8 cellular contexts compared by ENCODE assay signal in genomic region chr7:106009511-106010226, GRCh38. TPM values are rescaled to one million over a fixed set of nuclear protein-coding genes. Genes with fewer than 3 reads are reported as not detected.
A peak's percentile ranks its signal among the peaks of the same experiment; 100 is the strongest.
DNase-seq lines count a peak whose midpoint lies in the region; FAIRE-seq and TF ChIP-seq lines count a peak whose summit lies in the region.

No MANE protein-coding gene starts in this region.

- CTCF ChIA-PET in HEK293 (lab: Yijun Ruan, JAX), result interaction anchor here (0.6 to 1.8 kb wide), 18 partner anchors 10 to 253 kb away, joined by 3 to 9 read pairs (median 3); no protein-coding TSS in a partner anchor

- H3K36me3 ChIP-seq in HEK293 (ENCODE audit: control insufficient read depth in 2 of 2, insufficient read depth in 1 of 2, low read length in 2 of 2) (no peaks in the 10 kb centered on the region), bronchial epithelial cell (ENCODE audit: control insufficient read depth, insufficient read depth, low read length) (no peaks in the 10 kb centered on the region)

- FAIRE-seq in bronchial epithelial cell (lab: Jason Lieb, UNC), result no peak

- H3K4me3 ChIP-seq in HEK293 (ENCODE audit: low read depth, low read length) (no peak overlapping the region), bronchial epithelial cell (ENCODE audit: low read depth, low read length) (no peak overlapping the region)

- TF ChIP-seq CTCF in HEK293 (tag by site-specific recombination; IDR thresholded peaks at IDR 0.05) (peak; percentile 98), bronchial epithelial cell (IDR thresholded peaks at IDR 0.05; ENCODE audit: insufficient read depth, low read length, severe bottlenecking) (peak; percentile 99)

- no peaks in the 10 kb centered on the region for H3K9me3 ChIP-seq in HEK293 (ENCODE audit: control insufficient read depth, insufficient read depth, low read depth, low read length)

- H3K4me1 ChIP-seq in HEK293 (ENCODE audit: control insufficient read depth, insufficient read depth, low read length), result no peaks in the 10 kb centered on the region

- no peaks in the 10 kb centered on the region for H3K27me3 ChIP-seq in bronchial epithelial cell (ENCODE audit: control insufficient read depth, insufficient read depth, low read length)

- POLR2A ChIA-PET in HEK293 (lab: Yijun Ruan, JAX), result no interaction called here

- DNase-seq in Daoy (ENCODE audit: low read depth) (peak; percentile 97), NCI-H187 (lab: John Stamatoyannopoulos, UW) (peak; percentile 61 to 88), bronchial epithelial cell (ENCODE audit: low read depth) (peak; percentile 85), inferior parietal cortex (ENCODE audit: extremely low spot score) (peak; percentile 70), NCI-H345 treated with DMSO at 0.1 percent for 48 hours (lab: John Stamatoyannopoulos, UW; ENCODE audit: unreplicated experiment) (no peak)
- DNase-seq in activated CD4-positive, CD25-positive, alpha-beta regulatory T cell (lab: John Stamatoyannopoulos, UW), result peak; percentile 52 to 59 (median 56)
- peak; percentile 78 for DNase-seq in stimulated activated CD4-positive, alpha-beta T cell treated with anti-CD3 and anti-CD28 coated beads, Interleukin-12 subunit alpha, Interleukin-12 subunit beta, amount 100 ng/mL, for 4 hours

- H3K27ac ChIP-seq in HEK293 (ENCODE audit: extremely low read depth, low read depth, low read length), result no peak overlapping the region

TF ChIP-seq in HEK293, 187 proteins besides CTCF, POLR2A, EP300 and RAD21 (continues in another document):
- TF ChIP-seq ZSCAN16 (tag by site-specific recombination; IDR thresholded peaks at IDR 0.05), result 0 out of 2 replicates have a peak, but pooled peaks have one; percentile 46
- TF ChIP-seq ZNF114 (tag by site-specific recombination; IDR thresholded peaks at IDR 0.05), result no peak
- no peak for TF ChIP-seq OVOL3 (tag by site-specific recombination; IDR thresholded peaks at IDR 0.05)
- peak; percentile 97 for TF ChIP-seq ZNF660 (tag by site-specific recombination; IDR thresholded peaks at IDR 0.05)
- peak; percentile 78 for TF ChIP-seq ZBTB6 (tag by site-specific recombination; IDR thresholded peaks at IDR 0.05)
- peak; percentile 91 for TF ChIP-seq ZNF335 (tag by site-specific recombination; conservative IDR thresholded peaks at IDR 0.05)
- no peak for TF ChIP-seq ZNF776 (tag by site-specific recombination; IDR thresholded peaks at IDR 0.05; ENCODE audit: borderline replicate concordance)
- TF ChIP-seq ZNF341 (tag by site-specific recombination; IDR thresholded peaks at IDR 0.05; ENCODE audit: low read depth), result peak; percentile 34; the same call in 1 of the 2 replicates
- TF ChIP-seq ZNF18 (tag by site-specific recombination; IDR thresholded peaks at IDR 0.05), result peak; percentile 41; the same call in 1 of the 2 replicates
- TF ChIP-seq ZNF501 (tag by site-specific recombination; IDR thresholded peaks at IDR 0.05), result peak; percentile 85; the same call in 1 of the 2 replicates
- no peak for TF ChIP-seq ZNF658 (tag by site-specific recombination; IDR thresholded peaks at IDR 0.05)
- peak; percentile 50 for TF ChIP-seq SP2 (tag by site-specific recombination; IDR thresholded peaks at IDR 0.05)
- no peak for TF ChIP-seq ZNF138 (tag by site-specific recombination; IDR thresholded peaks at IDR 0.05; ENCODE audit: borderline replicate concordance)
- TF ChIP-seq ZNF624 (tag by site-specific recombination; IDR thresholded peaks at IDR 0.05), result no peak
- peak; percentile 86 for TF ChIP-seq GLIS2 (tag by site-specific recombination; IDR thresholded peaks at IDR 0.05)
- TF ChIP-seq ZNF416 (tag by site-specific recombination; IDR thresholded peaks at IDR 0.05), result no peak
- TF ChIP-seq ZNF366 (tag by site-specific recombination; conservative IDR thresholded peaks at IDR 0.05), result peak; percentile 47; the same call in 1 of the 2 replicates
- peak; percentile 91 for TF ChIP-seq SP7 (tag by site-specific recombination; IDR thresholded peaks at IDR 0.05)
- TF ChIP-seq ZSCAN30 (tag by site-specific recombination; IDR thresholded peaks at IDR 0.05), result peak; percentile 99
- peak; percentile 80; the same call in 1 of the 2 replicates for TF ChIP-seq ZBTB48 (tag by site-specific recombination; IDR thresholded peaks at IDR 0.05)
- TF ChIP-seq ZNF394 (tag by site-specific recombination; IDR thresholded peaks at IDR 0.05; ENCODE audit: borderline replicate concordance), result peak; percentile 77; the same call in 1 of the 2 replicates
- TF ChIP-seq ZFP37 (tag by site-specific recombination; IDR thresholded peaks at IDR 0.05), result peak; percentile 91; the same call in 1 of the 2 replicates
- TF ChIP-seq ZNF16 (tag by site-specific recombination; IDR thresholded peaks at IDR 0.05; ENCODE audit: low read depth), result peak; percentile 48; the same call in 1 of the 2 replicates
- TF ChIP-seq ZNF2 (tag by site-specific recombination; IDR thresholded peaks at IDR 0.05), result peak; percentile 89; the same call in 1 of the 2 replicates
- peak; percentile 77 for TF ChIP-seq ZXDB (tag by site-specific recombination; IDR thresholded peaks at IDR 0.05)
- peak; percentile 68 for TF ChIP-seq ZFP69B (tag by site-specific recombination; IDR thresholded peaks at IDR 0.05)
- TF ChIP-seq REST (tag by site-specific recombination; IDR thresholded peaks at IDR 0.05), result no peak
- TF ChIP-seq ZNF274 (IDR thresholded peaks at IDR 0.05; ENCODE audit: low read length), result no peak
- no peak for TF ChIP-seq ZNF274 (tag by site-specific recombination; IDR thresholded peaks at IDR 0.05; ENCODE audit: borderline replicate concordance)
- peak; percentile 52; the same call in 1 of the 2 replicates for TF ChIP-seq PBX3 (CRISPR knock-in tag; IDR thresholded peaks at IDR 0.05)
- TF ChIP-seq SP3 (tag by site-specific recombination; IDR thresholded peaks at IDR 0.05), result peak; percentile 67
- no peak for TF ChIP-seq ZNF175 (tag by site-specific recombination; IDR thresholded peaks at IDR 0.05)
- TF ChIP-seq ZNF610 (tag by site-specific recombination; IDR thresholded peaks at IDR 0.05; ENCODE audit: borderline replicate concordance), result peak; percentile 77; the same call in 1 of the 2 replicates

RNA-seq across cellular contexts. Expression of gene CDHR3, which starts 46.6 kb away (rescaled TPM):
- 0.18 and 0.74 TPM in 2 replicates for total RNA-seq in Daoy (2014; rRNA removed; shearing (Covaris generic))
- 0.51 and 1.1 TPM in 2 replicates for total RNA-seq in bronchial epithelial cell
